Comparison of ENCODE assay signal across 8 cellular contexts in the genomic region with DNA sequence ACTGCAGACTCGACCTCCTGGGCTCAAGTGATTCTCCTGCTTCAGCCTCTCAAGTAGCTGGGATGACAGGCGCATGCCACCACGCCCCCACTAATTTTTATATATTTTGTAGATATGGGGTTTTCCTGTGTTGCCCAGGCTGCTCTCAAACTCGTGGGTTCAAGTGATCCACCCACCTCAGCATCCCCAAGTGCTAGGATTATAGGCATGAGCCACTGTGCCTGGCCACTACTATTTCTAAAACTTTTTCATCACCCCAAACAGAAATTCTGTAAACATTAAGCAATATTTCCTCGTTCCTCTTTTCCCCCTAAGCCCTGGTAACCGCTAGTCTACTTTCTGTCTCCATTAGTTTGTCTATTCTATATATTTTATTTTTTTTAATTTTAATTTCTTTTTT.
"Had no signal": no experiment of that assay in that cellular context is flagged by ENCODE, and none has a peak within 500 bp of the region (broad histone marks: within the 10 kb centered on the region; RNA-seq: fewer than 3 reads in every experiment).

No MANE protein-coding gene starts in this region.

- H3K4me3 Mint-ChIP-seq: activated naive CD4-positive, alpha-beta T cell treated with anti-CD3 and anti-CD28 coated beads, Interleukin-2, amount 10 ng/mL, durations not matched to agents 7 days and 5 days; activated T-helper 17 cell treated with anti-CD3 and anti-CD28 coated beads, Interleukin-2, amount 50 U/mL, for 72 hours; naive thymus-derived CD8-positive, alpha-beta T cell had no signal

- DNase-seq: activated CD4-positive, alpha-beta T cell treated with anti-CD3 and anti-CD28 coated beads for 48 hours; activated naive CD4-positive, alpha-beta T cell treated with anti-CD3 and anti-CD28 coated beads, Interleukin-2, amount 10 ng/mL, durations not matched to agents 7 days and 5 days; foreskin keratinocyte; naive thymus-derived CD8-positive, alpha-beta T cell; posterior cingulate gyrus; T-helper 1 cell had no signal

- H3K27ac Mint-ChIP-seq: activated naive CD4-positive, alpha-beta T cell treated with anti-CD3 and anti-CD28 coated beads, Interleukin-2, amount 10 ng/mL, durations not matched to agents 7 days and 5 days; activated T-helper 17 cell treated with anti-CD3 and anti-CD28 coated beads, Interleukin-2, amount 50 U/mL, for 72 hours; naive thymus-derived CD8-positive, alpha-beta T cell had no signal

- H3K27me3 Mint-ChIP-seq: activated naive CD4-positive, alpha-beta T cell treated with anti-CD3 and anti-CD28 coated beads, Interleukin-2, amount 10 ng/mL, durations not matched to agents 7 days and 5 days; activated T-helper 17 cell treated with anti-CD3 and anti-CD28 coated beads, Interleukin-2, amount 50 U/mL, for 72 hours; naive thymus-derived CD8-positive, alpha-beta T cell had no signal

- ATAC-seq: activated T-helper 17 cell treated with anti-CD3 and anti-CD28 coated beads, Interleukin-2, amount 50 U/mL, for 72 hours; foreskin keratinocyte; heart left ventricle; naive thymus-derived CD8-positive, alpha-beta T cell had no signal

- H3K9me3 Mint-ChIP-seq: activated naive CD4-positive, alpha-beta T cell treated with anti-CD3 and anti-CD28 coated beads, Interleukin-2, amount 10 ng/mL, durations not matched to agents 7 days and 5 days; activated T-helper 17 cell treated with anti-CD3 and anti-CD28 coated beads, Interleukin-2, amount 50 U/mL, for 72 hours; naive thymus-derived CD8-positive, alpha-beta T cell had no signal
